In genomic region chr11:46309669-46310288, GRCh38 we compare ENCODE assay signal across 1 cellular context.
TF ChIP-seq lines count a peak whose summit lies in the region.

No MANE protein-coding gene starts in this region.

TF ChIP-seq in GM12878, 131 proteins besides CTCF, POLR2A, EP300 and RAD21 (continued from another document):
- TF ChIP-seq, protein P1, sequence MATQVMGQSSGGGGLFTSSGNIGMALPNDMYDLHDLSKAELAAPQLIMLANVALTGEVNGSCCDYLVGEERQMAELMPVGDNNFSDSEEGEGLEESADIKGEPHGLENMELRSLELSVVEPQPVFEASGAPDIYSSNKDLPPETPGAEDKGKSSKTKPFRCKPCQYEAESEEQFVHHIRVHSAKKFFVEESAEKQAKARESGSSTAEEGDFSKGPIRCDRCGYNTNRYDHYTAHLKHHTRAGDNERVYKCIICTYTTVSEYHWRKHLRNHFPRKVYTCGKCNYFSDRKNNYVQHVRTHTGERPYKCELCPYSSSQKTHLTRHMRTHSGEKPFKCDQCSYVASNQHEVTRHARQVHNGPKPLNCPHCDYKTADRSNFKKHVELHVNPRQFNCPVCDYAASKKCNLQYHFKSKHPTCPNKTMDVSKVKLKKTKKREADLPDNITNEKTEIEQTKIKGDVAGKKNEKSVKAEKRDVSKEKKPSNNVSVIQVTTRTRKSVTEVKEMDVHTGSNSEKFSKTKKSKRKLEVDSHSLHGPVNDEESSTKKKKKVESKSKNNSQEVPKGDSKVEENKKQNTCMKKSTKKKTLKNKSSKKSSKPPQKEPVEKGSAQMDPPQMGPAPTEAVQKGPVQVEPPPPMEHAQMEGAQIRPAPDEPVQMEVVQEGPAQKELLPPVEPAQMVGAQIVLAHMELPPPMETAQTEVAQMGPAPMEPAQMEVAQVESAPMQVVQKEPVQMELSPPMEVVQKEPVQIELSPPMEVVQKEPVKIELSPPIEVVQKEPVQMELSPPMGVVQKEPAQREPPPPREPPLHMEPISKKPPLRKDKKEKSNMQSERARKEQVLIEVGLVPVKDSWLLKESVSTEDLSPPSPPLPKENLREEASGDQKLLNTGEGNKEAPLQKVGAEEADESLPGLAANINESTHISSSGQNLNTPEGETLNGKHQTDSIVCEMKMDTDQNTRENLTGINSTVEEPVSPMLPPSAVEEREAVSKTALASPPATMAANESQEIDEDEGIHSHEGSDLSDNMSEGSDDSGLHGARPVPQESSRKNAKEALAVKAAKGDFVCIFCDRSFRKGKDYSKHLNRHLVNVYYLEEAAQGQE (IDR thresholded peaks at IDR 0.05; ENCODE audit: low read depth, low read length), result no peak
- TF ChIP-seq DPF2 (IDR thresholded peaks at IDR 0.05) (0 out of 2 replicates have a peak, but pooled peaks have one; percentile 35), HDGF (IDR thresholded peaks at IDR 0.05) (0 out of 2 replicates have a peak, but pooled peaks have one; percentile 56), STAT1 (conservative IDR thresholded peaks at IDR 0.05) (no peak), IKZF1 (conservative IDR thresholded peaks at IDR 0.05) (peak; percentile 24; the same call in 1 of the 2 replicates), SPI1 (IDR thresholded peaks at IDR 0.05; ENCODE audit: borderline replicate concordance, insufficient read depth, low read depth, low read length) (peak; percentile 88), JUNB (IDR thresholded peaks at IDR 0.05) (peak; percentile 13; the same call in 1 of the 2 replicates)
